12 cellular contexts compared by ENCODE assay signal in the genomic region with DNA sequence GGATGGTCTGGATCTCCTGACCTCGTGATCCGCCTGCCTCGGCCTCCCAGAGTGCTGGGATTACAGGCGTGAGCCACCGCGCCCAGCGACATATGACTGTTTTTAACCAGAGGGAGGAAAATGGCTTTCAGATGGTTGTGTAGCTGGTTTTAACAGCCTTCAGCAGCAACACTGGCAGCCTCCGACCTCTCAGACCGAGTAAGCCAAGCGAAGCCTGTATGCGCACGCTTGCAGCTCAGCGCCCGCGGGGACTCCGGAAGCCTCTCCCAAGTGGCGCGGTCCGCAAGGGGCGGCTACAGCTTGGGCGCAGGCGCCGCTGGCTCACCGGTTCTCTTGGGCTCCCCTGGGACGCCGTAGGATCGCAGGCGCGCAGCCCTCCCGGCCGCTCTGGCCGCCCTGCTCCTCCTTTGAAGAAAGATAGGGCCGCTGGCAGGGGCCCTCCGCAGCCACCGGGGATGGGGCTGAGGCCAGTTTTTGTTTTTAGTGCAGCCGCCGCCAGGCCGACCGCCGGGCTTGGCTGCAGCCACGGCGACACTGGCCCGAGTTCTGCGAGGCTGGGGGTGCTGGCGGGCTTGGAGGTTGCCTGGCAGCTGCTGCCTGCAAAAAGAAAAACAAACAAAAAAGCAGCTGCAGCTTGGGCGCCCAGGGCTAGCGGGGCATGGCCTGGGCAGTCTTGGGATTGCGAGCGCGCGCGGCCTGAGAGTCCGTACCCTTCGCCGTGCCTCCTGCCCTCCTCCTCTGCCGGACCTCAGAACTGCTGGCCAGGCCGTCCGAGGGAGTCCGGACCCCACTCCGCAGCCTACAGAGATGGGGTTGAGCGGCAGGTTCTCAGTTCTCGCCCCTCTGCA. TPM values are rescaled to one million over a fixed set of nuclear protein-coding genes. Genes with fewer than 3 reads are reported as not detected.
"Had no signal": no experiment of that assay in that cellular context is flagged by ENCODE, and none has a peak within 500 bp of the region (broad histone marks: within the 10 kb centered on the region; RNA-seq: fewer than 3 reads in every experiment).

No MANE protein-coding gene starts in this region.

RNA-seq across cellular contexts. Expression of a gene that starts 39.9 kb away (rescaled TPM):
- total RNA-seq: activated CD4-positive, alpha-beta T cell treated with anti-CD3 and anti-CD28 coated beads, Interleukin-2, amount 10 ng/mL, durations not matched to agents 24 days and 14 days; activated CD8-positive, alpha-beta memory T cell treated with anti-CD3 and anti-CD28 coated beads for 36 hours; activated CD8-positive, alpha-beta T cell treated with anti-CD3 and anti-CD28 coated beads for 36 hours; activated naive CD8-positive, alpha-beta T cell treated with anti-CD3 and anti-CD28 coated beads for 36 hours; activated T-cell treated with anti-CD3 and anti-CD28 coated beads, Interleukin-2, amount 50 U/mL, for 72 hours; activated T-helper 17 cell treated with anti-CD3 and anti-CD28 coated beads, Interleukin-2, amount 50 U/mL, for 72 hours; ascending aorta; cardiac muscle cell; MCF 10A; OCI-LY7; PC-9; SJCRH30 had no signal
- polyA plus RNA-seq: cardiac muscle cell had no signal
